In genomic region chr17:8912060-8912981, GRCh38 we compare ENCODE assay signal across 24 cellular contexts. TPM values are rescaled to one million over a fixed set of nuclear protein-coding genes. Genes with fewer than 3 reads are reported as not detected.
DNase-seq lines count a peak whose midpoint lies in the region; ATAC-seq, FAIRE-seq and TF ChIP-seq lines count a peak whose summit lies in the region.
"Had no signal": no experiment of that assay in that cellular context is flagged by ENCODE, and none has a peak within 500 bp of the region (broad histone marks: within the 10 kb centered on the region; RNA-seq: fewer than 3 reads in every experiment).

No MANE protein-coding gene starts in this region.

- BruUV-seq in GM12878 (replicated peaks; lab: Mats Ljungman, UMichigan), result no TSS peak

- H3K27ac ChIP-seq in GM12878 (ENCODE audit: control insufficient read depth, insufficient read depth) (no peak overlapping the region), neural progenitor cell (no peak overlapping the region)
- H3K27ac ChIP-seq: cardiac muscle cell, gastroesophageal sphincter, GM23248 had no signal

- ATAC-seq in GM12878 (peak; percentile 10; the same call in 1 of the 3 replicates), HG03460 (IDR thresholded peaks at IDR 0.05; ENCODE audit: unreplicated experiment) (no peak)
- ATAC-seq: esophagus mucosa, gastroesophageal sphincter had no signal

- H3K36me3 ChIP-seq in GM12878 (ENCODE audit: control insufficient read depth in 2 of 2, insufficient read depth in 2 of 2, low read length in 1 of 2) (peaks cover 28 to 34% of the 10 kb centered on the region in 2 experiments; a peak in 3 of 4 replicates), neural progenitor cell (no peaks in the 10 kb centered on the region)
- H3K36me3 ChIP-seq: cardiac muscle cell, gastroesophageal sphincter had no signal

- 68% methylated on average over 18 of the region's 18 CpGs for WGBS in GM12878 (ENCODE audit: insufficient coverage, insufficient replicate concordance, low lambda C conversion rate, missing lambda C conversion rate)

- H3K4me1 Mint-ChIP-seq in neural progenitor cell, result peaks cover 7% of the 10 kb centered on the region

- peak; percentile 73 for FAIRE-seq in GM12892 (lab: Jason Lieb, UNC)
- no peak for FAIRE-seq in GM12878 (lab: Jason Lieb, UNC)

- H3K79me2 ChIP-seq in GM12878 (ENCODE audit: control insufficient read depth, insufficient read depth, low read length) (peaks cover 23% of the 10 kb centered on the region), neural progenitor cell (ENCODE audit: low read depth) (no peaks in the 10 kb centered on the region)

- H3K4me1 ChIP-seq in GM12878 (ENCODE audit: control insufficient read depth, insufficient read depth, low read length) (peaks cover 38% of the 10 kb centered on the region), neural progenitor cell (peaks cover 11% of the 10 kb centered on the region)
- H3K4me1 ChIP-seq: gastroesophageal sphincter had no signal

- CTCF ChIA-PET in GM12878 (lab: Yijun Ruan, JAX), result interaction anchor here (0.7 to 6.2 kb wide), 5 partner anchors 12 to 85 kb away, joined by 3 to 45 read pairs (median 5); no protein-coding TSS in a partner anchor

- no peaks in the 10 kb centered on the region for H4K20me1 ChIP-seq in GM12878 (ENCODE audit: control insufficient read depth, insufficient read depth)
- H4K20me1 ChIP-seq in neural progenitor cell (ENCODE audit: low read depth), result no peaks in the 10 kb centered on the region

- DNase-seq in activated CD8-positive, alpha-beta memory T cell treated with anti-CD3 and anti-CD28 coated beads for 24 hours, result peak; percentile 49
- DNase-seq in activated CD8-positive, alpha-beta memory T cell treated with anti-CD3 and anti-CD28 coated beads, Interleukin-2, amount 50 U/mL, for 48 hours, result no peak
- DNase-seq in GM12892 (ENCODE audit: insufficient read length) (no peak), GM12878 (ENCODE audit: low read depth, low spot score) (no peak), neural progenitor cell (ENCODE audit: low spot score) (peak; percentile 61), DMS 273 treated with DMSO at 0.1 percent for 48 hours (lab: John Stamatoyannopoulos, UW) (no peak), NCI-H526 treated with DMSO at 0.1 percent for 48 hours (lab: John Stamatoyannopoulos, UW) (no peak)
- DNase-seq: activated CD4-positive, alpha-beta memory T cell treated with anti-CD3 and anti-CD28 coated beads, Interleukin-2, amount 10 ng/mL, durations not matched to agents 7 days and 5 days; amygdala; DMS79 treated with DMSO at 0.1 percent for 48 hours; GM23248; kidney glomerular epithelial cell; mammary epithelial cell; NCI-H1092 treated with DMSO at 0.1 percent for 48 hours; NCI-H524; stimulated activated CD4-positive, alpha-beta T cell treated with anti-CD3 and anti-CD28 coated beads, Interleukin-2, amount 100 ng/mL, for 48 hours had no signal

- intact Hi-C loops in GM12878 (cut with micrococcal nuclease; ENCODE audit: unreplicated experiment), result no loop called here

- no peak for TF ChIP-seq POLR2A in GM12892 (IDR thresholded peaks at IDR 0.05; ENCODE audit: low read depth, low read length)
- TF ChIP-seq POLR2A in GM12878 (IDR thresholded peaks at IDR 0.05; ENCODE audit: low read depth, low read length), result 0 out of 2 replicates have a peak, but pooled peaks have one; percentile 39

- POLR2A ChIA-PET in GM12878 (lab: Charles Lee), result interaction anchor here (0.7 to 2.6 kb wide), 4 partner anchors 9 to 51 kb away, joined by 3 to 14 read pairs (median 6); no protein-coding TSS in a partner anchor

- no peaks in the 10 kb centered on the region for H3F3A ChIP-seq in neural progenitor cell (ENCODE audit: low read depth)

- H2AFZ ChIP-seq in GM12878 (ENCODE audit: control insufficient read depth, low read depth, low read length) (no peak overlapping the region), neural progenitor cell (replicated peaks) (peak overlapping the region; percentile 76)
- H2AFZ ChIP-seq: GM23248 had no signal

- TF ChIP-seq CTCF in GM12878 (IDR thresholded peaks at IDR 0.05 in 2 of 3, conservative IDR thresholded peaks at IDR 0.05 in 1 of 3; ENCODE audit: control insufficient read depth in 2 of 3, extremely low read depth in 1 of 3, insufficient read depth in 1 of 3, low read depth in 3 of 3, low read length in 3 of 3), result no peak
- no peak for TF ChIP-seq CTCF in neural progenitor cell (IDR thresholded peaks at IDR 0.05)

- H3K9me3 ChIP-seq in GM12878 (replicated peaks; ENCODE audit: control insufficient read depth, insufficient read depth, low read length), result no peaks in the 10 kb centered on the region
- no peaks in the 10 kb centered on the region for H3K9me3 ChIP-seq in neural progenitor cell (ENCODE audit: low read depth)

- H3K4me3 Mint-ChIP-seq in neural progenitor cell, result peak overlapping the region; percentile 41
- H3K4me3 Mint-ChIP-seq: activated CD4-positive, alpha-beta memory T cell treated with anti-CD3 and anti-CD28 coated beads, Interleukin-2, amount 10 ng/mL, durations not matched to agents 7 days and 5 days had no signal

- no peaks in the 10 kb centered on the region for H3K36me3 Mint-ChIP-seq in neural progenitor cell

- in situ Hi-C loops in GM12878 (cut with MboI), result no loop called here

- peak overlapping the region; percentile 23 for H3K27ac Mint-ChIP-seq in neural progenitor cell
- H3K27ac Mint-ChIP-seq: activated CD4-positive, alpha-beta memory T cell treated with anti-CD3 and anti-CD28 coated beads, Interleukin-2, amount 10 ng/mL, durations not matched to agents 7 days and 5 days; activated T-helper 2 cell treated with anti-CD3 and anti-CD28 coated beads, Interferon-gamma antibody, Interleukin-2, Interleukin-4, amounts not matched to agents 10 μg/mL and 5 μg/mL and 100 μg/mL, durations not matched to agents 14 hours and 24 hours and 36 hours; progenitor cell of endocrine pancreas had no signal

- RAD21 ChIA-PET in GM12878 (lab: Charles Lee; ENCODE audit: unreplicated experiment), result interaction anchor here (0.7 to 5.5 kb wide), 5 partner anchors 12 to 86 kb away, joined by 3 to 40 read pairs (median 4); no protein-coding TSS in a partner anchor

- TF ChIP-seq RAD21 in GM12878 (IDR thresholded peaks at IDR 0.05; ENCODE audit: insufficient read depth, low read depth, low read length), result no peak

- no peaks in the 10 kb centered on the region for H3K27me3 ChIP-seq in GM12878 (replicated peaks in 1 of 2; ENCODE audit: control insufficient read depth in 2 of 2, insufficient read depth in 2 of 2, low read length in 1 of 2)
- H3K27me3 ChIP-seq in neural progenitor cell, result no peaks in the 10 kb centered on the region

- peaks cover 6% of the 10 kb centered on the region for H3K9me3 Mint-ChIP-seq in neural progenitor cell
- H3K9me3 Mint-ChIP-seq: activated CD4-positive, alpha-beta memory T cell treated with anti-CD3 and anti-CD28 coated beads, Interleukin-2, amount 10 ng/mL, durations not matched to agents 7 days and 5 days had no signal

- H3K27me3 Mint-ChIP-seq in neural progenitor cell (ENCODE audit: insufficient read depth, low read depth), result peaks cover 17% of the 10 kb centered on the region
- H3K27me3 Mint-ChIP-seq: activated CD4-positive, alpha-beta memory T cell treated with anti-CD3 and anti-CD28 coated beads, Interleukin-2, amount 10 ng/mL, durations not matched to agents 7 days and 5 days had no signal

- SMC1A ChIA-PET in GM12878 (lab: Charles Lee; ENCODE audit: uncharacterized antibody, unreplicated experiment), result interaction anchor here (0.9 to 6.2 kb wide), 11 partner anchors 9 to 86 kb away, joined by 3 to 40 read pairs (median 5); no protein-coding TSS in a partner anchor

- H3K4me3 ChIP-seq in GM12878 (no peak overlapping the region), neural progenitor cell (no peak overlapping the region)
- H3K4me3 ChIP-seq: cardiac muscle cell, gastroesophageal sphincter, GM23248 had no signal

- TF ChIP-seq EP300 in GM12878 (IDR thresholded peaks at IDR 0.05; ENCODE audit: borderline replicate concordance in 1 of 2, control insufficient read depth in 1 of 2, low read depth in 2 of 2, low read length in 2 of 2), result no peak

- no peak overlapping the region for H3K9ac ChIP-seq in GM12878 (ENCODE audit: control insufficient read depth, insufficient read depth, low read length)
- H3K9ac ChIP-seq in neural progenitor cell, result no peak overlapping the region
- H3K9ac ChIP-seq: GM23248 had no signal

- H3K4me2 ChIP-seq in GM12878 (ENCODE audit: control insufficient read depth, insufficient read depth) (no peak overlapping the region), neural progenitor cell (peak overlapping the region; percentile 35)

RNA-seq across cellular contexts. Expression of gene PIK3R6, which starts 44.8 kb away (rescaled TPM):
- polyA plus RNA-seq in GM12892 (2012; ENCODE audit: missing spikeins), result 81.7 TPM
- 293 and 314 TPM in 2 replicates for total RNA-seq in GM12878 (2013; cell fraction: nucleolus; rRNA removed)
- total RNA-seq in GM12878 (2014; rRNA removed) (40.3 and 44.7 TPM in 2 replicates), GM12878 (2014; rRNA removed; fragmentation: Illumina TruSeq; extraction: Trizol) (26.4 and 27.9 TPM in 2 replicates), GM12878 (2021) (76.7 and 81.7 TPM in 2 replicates), neural progenitor cell (ENCODE audit: low replicate concordance) (not detected in 2 replicates)
- polyA plus RNA-seq in GM12878 (2011; ENCODE audit: low read depth), result 68.9 TPM
- polyA plus RNA-seq in GM12878 (2011; rRNA removed) (73.5 and 146 TPM in 2 replicates), GM12878 (2014; fragmentation: Illumina TruSeq; extraction: Trizol) (31.6 and 54.7 TPM in 2 replicates), GM12878 (2014; fragmentation: Nextera tagmentation; extraction: Ambion mirVana) (1 to 10 TPM; 6.7 to 7.4 TPM), GM12878 (2014; rRNA removed) (86.5 and 99.8 TPM in 2 replicates), GM12878 (2016; fragmentation: Nextera tagmentation; extraction: Ambion mirVana) (100 to 1,000 TPM; 103 to 109 TPM)
- 164 and 182 TPM in 2 replicates for polyA plus RNA-seq in GM12878 (2011; cell fraction: cytosol; rRNA removed)
- polyA plus RNA-seq in GM12878 (2011; cell fraction: nucleus; rRNA removed), result 666 and 871 TPM in 2 replicates
- 144 and 184 TPM in 2 replicates for polyA plus RNA-seq in GM12878 (2012)
- polyA minus RNA-seq in GM12878 (2011; rRNA and poly(A)+ RNA removed), result 99.0 and 156 TPM in 2 replicates
- 50.8 and 58.4 TPM in 2 replicates for polyA minus RNA-seq in GM12878 (2011; cell fraction: cytosol; rRNA and poly(A)+ RNA removed)
- 143 and 160 TPM in 2 replicates for polyA minus RNA-seq in GM12878 (2011; cell fraction: nucleus; rRNA and poly(A)+ RNA removed)
- total RNA-seq: A673, cardiac muscle cell, LHCN-M2 had no signal

RNA-seq across cellular contexts. Expression of gene PIK3R5, which starts 53.2 kb away (rescaled TPM):
- polyA plus RNA-seq in GM12892 (2012; ENCODE audit: missing spikeins), result 45.2 TPM
- total RNA-seq in GM12878 (2013; cell fraction: nucleolus; rRNA removed), result 260 and 296 TPM in 2 replicates
- total RNA-seq in GM12878 (2014; rRNA removed) (36.8 and 39.5 TPM in 2 replicates), GM12878 (2014; rRNA removed; fragmentation: Illumina TruSeq; extraction: Trizol) (24.7 and 26.5 TPM in 2 replicates), GM12878 (2021) (50.8 and 51.2 TPM in 2 replicates), neural progenitor cell (ENCODE audit: low replicate concordance) (0.90 and 0.99 TPM in 2 replicates)
- polyA plus RNA-seq in GM12878 (2011; ENCODE audit: low read depth), result 25.1 TPM
- polyA plus RNA-seq in GM12878 (2011; rRNA removed) (34.3 and 43.9 TPM in 2 replicates), GM12878 (2014; fragmentation: Illumina TruSeq; extraction: Trizol) (27.3 and 34.2 TPM in 2 replicates), GM12878 (2014; fragmentation: Nextera tagmentation; extraction: Ambion mirVana) (1 to 10 TPM; 9.5 to 9.6 TPM), GM12878 (2014; rRNA removed) (32.9 and 33.5 TPM in 2 replicates), GM12878 (2016; fragmentation: Nextera tagmentation; extraction: Ambion mirVana) (10 to 100 TPM; 36.9 to 39.5 TPM)
- 42.7 and 45.7 TPM in 2 replicates for polyA plus RNA-seq in GM12878 (2011; cell fraction: cytosol; rRNA removed)
- polyA plus RNA-seq in GM12878 (2011; cell fraction: nucleus; rRNA removed), result 155 and 160 TPM in 2 replicates
- polyA plus RNA-seq in GM12878 (2012), result 44.1 and 46.7 TPM in 2 replicates
- 48.9 and 95.6 TPM in 2 replicates for polyA minus RNA-seq in GM12878 (2011; rRNA and poly(A)+ RNA removed)
- 32.6 and 35.1 TPM in 2 replicates for polyA minus RNA-seq in GM12878 (2011; cell fraction: cytosol; rRNA and poly(A)+ RNA removed)
- polyA minus RNA-seq in GM12878 (2011; cell fraction: nucleus; rRNA and poly(A)+ RNA removed), result 48.0 and 66.0 TPM in 2 replicates
- total RNA-seq: LHCN-M2 had no signal
- polyA plus RNA-seq: GM23248 had no signal

Comparison
In these comparisons a context has a peak if more than half of its experiments do, and no peak if none do; other contexts are left out.
1. DNase-seq: peak in activated CD8-positive, alpha-beta memory T cell treated with anti-CD3 and anti-CD28 coated beads for 24 hours (single experiment) and neural progenitor cell (single experiment); none in activated CD8-positive, alpha-beta memory T cell treated with anti-CD3 and anti-CD28 coated beads, Interleukin-2, amount 50 U/mL, for 48 hours (single experiment), GM12892 (single experiment), GM12878 (single experiment), DMS 273 treated with DMSO at 0.1 percent for 48 hours (single experiment) and NCI-H526 treated with DMSO at 0.1 percent for 48 hours (single experiment).
2. RNA of gene PIK3R6, which starts 44.8 kb away (total RNA-seq): 26.4 to 314 TPM in GM12878; not detected in neural progenitor cell; every median in the first group is over 10 times any median in the second.
3. RNA of gene PIK3R5, which starts 53.2 kb away (total RNA-seq): 24.7 to 296 TPM in GM12878; 0.90 to 0.99 TPM in neural progenitor cell; every median in the first group is over 10 times any median in the second.